ENCODE assay signal across 1 cellular context in the genomic region with DNA sequence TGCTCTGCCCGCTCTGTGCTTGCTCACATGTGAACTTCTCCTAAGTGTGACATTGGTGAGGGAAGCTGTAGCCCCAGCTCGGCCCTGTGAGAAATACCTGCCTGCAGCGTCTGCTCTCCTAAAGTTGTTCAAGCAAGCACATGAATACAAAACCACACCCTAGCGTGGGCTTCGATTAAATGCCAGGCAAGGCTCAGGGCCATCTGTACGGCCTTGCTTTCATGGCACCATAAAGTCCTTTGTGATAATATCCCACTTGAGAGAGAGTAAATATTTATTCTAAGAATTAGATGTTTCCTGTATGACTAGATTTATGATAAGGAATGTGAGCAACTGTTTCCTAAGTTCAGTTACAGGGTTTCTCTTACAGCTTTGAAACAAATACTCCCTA.
TF ChIP-seq lines count a peak whose summit lies in the region.

No MANE protein-coding gene starts in this region.

TF ChIP-seq in HepG2, 621 proteins besides CTCF, POLR2A, EP300 and RAD21 (continued from another document and continues in another):
- TF ChIP-seq AFF4 (CRISPR knock-in tag; IDR thresholded peaks at IDR 0.05) (no peak), ARID3A (IDR thresholded peaks at IDR 0.05; ENCODE audit: low read depth, low read length) (peak; percentile 87), ZNF329 (CRISPR knock-in tag; IDR thresholded peaks at IDR 0.05; ENCODE audit: low read depth) (no peak), SPEN (CRISPR knock-in tag; IDR thresholded peaks at IDR 0.05; ENCODE audit: low read depth) (no peak), ZNF577 (CRISPR knock-in tag; IDR thresholded peaks at IDR 0.05; ENCODE audit: borderline replicate concordance, low read depth) (no peak), NFE2 (CRISPR knock-in tag; IDR thresholded peaks at IDR 0.05) (no peak), SP140L (CRISPR knock-in tag; IDR thresholded peaks at IDR 0.05; ENCODE audit: borderline replicate concordance) (no peak), ZFP91 (CRISPR knock-in tag; IDR thresholded peaks at IDR 0.05; ENCODE audit: borderline replicate concordance) (peak; percentile 43; the same call in 1 of the 2 replicates), ZNF615 (CRISPR knock-in tag; IDR thresholded peaks at IDR 0.05; ENCODE audit: borderline replicate concordance) (no peak), NR2F6 (IDR thresholded peaks at IDR 0.05) (no peak; the same call in 1 of the 2 replicates), NR2F6 (CRISPR knock-in tag; IDR thresholded peaks at IDR 0.05) (peak; percentile 51; the same call in 1 of the 2 replicates), MBD4 (IDR thresholded peaks at IDR 0.05; ENCODE audit: borderline replicate concordance, low read length) (peak; percentile 68; the same call in 1 of the 2 replicates), ZNF121 (CRISPR knock-in tag; IDR thresholded peaks at IDR 0.05) (no peak), RXRA (CRISPR knock-in tag; IDR thresholded peaks at IDR 0.05) (peak; percentile 42; the same call in 1 of the 2 replicates), ZNF761 (CRISPR knock-in tag; conservative IDR thresholded peaks at IDR 0.05) (no peak), ZEB1 (IDR thresholded peaks at IDR 0.05; ENCODE audit: insufficient replicate concordance, low read depth) (no peak), BHLHE40 (IDR thresholded peaks at IDR 0.05; ENCODE audit: low read length) (no peak), FOXP4 (CRISPR knock-in tag; IDR thresholded peaks at IDR 0.05) (peak; percentile 79), ATRX (CRISPR knock-in tag; IDR thresholded peaks at IDR 0.05; ENCODE audit: borderline replicate concordance) (no peak), BORCS8-MEF2B (CRISPR knock-in tag; IDR thresholded peaks at IDR 0.05) (no peak), MZF1 (CRISPR knock-in tag; IDR thresholded peaks at IDR 0.05; ENCODE audit: borderline replicate concordance) (no peak), SIX4 (CRISPR knock-in tag; IDR thresholded peaks at IDR 0.05) (peak; percentile 53; the same call in 1 of the 2 replicates), ZNF335 (CRISPR knock-in tag; IDR thresholded peaks at IDR 0.05) (no peak), KDM2A (CRISPR knock-in tag; IDR thresholded peaks at IDR 0.05; ENCODE audit: borderline replicate concordance, low read depth) (0 out of 2 replicates have a peak, but pooled peaks have one; percentile 34), SSRP1 (CRISPR knock-in tag; IDR thresholded peaks at IDR 0.05) (0 out of 2 replicates have a peak, but pooled peaks have one; percentile 1), ZNF546 (CRISPR knock-in tag; conservative IDR thresholded peaks at IDR 0.05) (no peak), ZNF317 (CRISPR knock-in tag; IDR thresholded peaks at IDR 0.05) (peak; percentile 56; the same call in 1 of the 2 replicates), ZNF460 (CRISPR knock-in tag; IDR thresholded peaks at IDR 0.05; ENCODE audit: borderline replicate concordance) (no peak), TCF12 (IDR thresholded peaks at IDR 0.05) (no peak), TCF12 (CRISPR knock-in tag; IDR thresholded peaks at IDR 0.05) (no peak), MYPOP (CRISPR knock-in tag; IDR thresholded peaks at IDR 0.05) (peak; percentile 25; the same call in 1 of the 2 replicates), PHF5A (CRISPR knock-in tag; IDR thresholded peaks at IDR 0.05; ENCODE audit: low read depth, unreplicated experiment) (no peak), ZNF790 (CRISPR knock-in tag; IDR thresholded peaks at IDR 0.05; ENCODE audit: borderline replicate concordance) (no peak), RFX3 (CRISPR knock-in tag; IDR thresholded peaks at IDR 0.05) (no peak), MYC (CRISPR knock-in tag; IDR thresholded peaks at IDR 0.05; ENCODE audit: borderline replicate concordance) (peak; percentile 42; the same call in 1 of the 2 replicates), PLRG1 (conservative IDR thresholded peaks at IDR 0.05) (no peak), ZNF12 (CRISPR knock-in tag; IDR thresholded peaks at IDR 0.05) (no peak; the same call in 1 of the 2 replicates), AGO2 (optimal IDR thresholded peaks at IDR 0.05; ENCODE audit: low read depth, low read length) (no peak), ZBTB37 (CRISPR knock-in tag; IDR thresholded peaks at IDR 0.05) (no peak), MXD1 (CRISPR knock-in tag; IDR thresholded peaks at IDR 0.05) (no peak), ZNF563 (CRISPR knock-in tag; IDR thresholded peaks at IDR 0.05) (no peak), RARA (CRISPR knock-in tag; IDR thresholded peaks at IDR 0.05) (peak; percentile 43; the same call in 1 of the 2 replicates), MATR3 (CRISPR knock-in tag; IDR thresholded peaks at IDR 0.05) (no peak)
- TF ChIP-seq, protein P1, sequence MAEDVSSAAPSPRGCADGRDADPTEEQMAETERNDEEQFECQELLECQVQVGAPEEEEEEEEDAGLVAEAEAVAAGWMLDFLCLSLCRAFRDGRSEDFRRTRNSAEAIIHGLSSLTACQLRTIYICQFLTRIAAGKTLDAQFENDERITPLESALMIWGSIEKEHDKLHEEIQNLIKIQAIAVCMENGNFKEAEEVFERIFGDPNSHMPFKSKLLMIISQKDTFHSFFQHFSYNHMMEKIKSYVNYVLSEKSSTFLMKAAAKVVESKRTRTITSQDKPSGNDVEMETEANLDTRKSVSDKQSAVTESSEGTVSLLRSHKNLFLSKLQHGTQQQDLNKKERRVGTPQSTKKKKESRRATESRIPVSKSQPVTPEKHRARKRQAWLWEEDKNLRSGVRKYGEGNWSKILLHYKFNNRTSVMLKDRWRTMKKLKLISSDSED (CRISPR knock-in tag; IDR thresholded peaks at IDR 0.05): no peak
- TF ChIP-seq, protein P2, sequence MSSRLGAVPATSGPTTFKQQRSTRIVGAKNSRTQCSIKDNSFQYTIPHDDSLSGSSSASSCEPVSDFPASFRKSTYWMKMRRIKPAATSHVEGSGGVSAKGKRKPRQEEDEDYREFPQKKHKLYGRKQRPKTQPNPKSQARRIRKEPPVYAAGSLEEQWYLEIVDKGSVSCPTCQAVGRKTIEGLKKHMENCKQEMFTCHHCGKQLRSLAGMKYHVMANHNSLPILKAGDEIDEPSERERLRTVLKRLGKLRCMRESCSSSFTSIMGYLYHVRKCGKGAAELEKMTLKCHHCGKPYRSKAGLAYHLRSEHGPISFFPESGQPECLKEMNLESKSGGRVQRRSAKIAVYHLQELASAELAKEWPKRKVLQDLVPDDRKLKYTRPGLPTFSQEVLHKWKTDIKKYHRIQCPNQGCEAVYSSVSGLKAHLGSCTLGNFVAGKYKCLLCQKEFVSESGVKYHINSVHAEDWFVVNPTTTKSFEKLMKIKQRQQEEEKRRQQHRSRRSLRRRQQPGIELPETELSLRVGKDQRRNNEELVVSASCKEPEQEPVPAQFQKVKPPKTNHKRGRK (CRISPR knock-in tag; IDR thresholded peaks at IDR 0.05): no peak
- TF ChIP-seq, protein P3, sequence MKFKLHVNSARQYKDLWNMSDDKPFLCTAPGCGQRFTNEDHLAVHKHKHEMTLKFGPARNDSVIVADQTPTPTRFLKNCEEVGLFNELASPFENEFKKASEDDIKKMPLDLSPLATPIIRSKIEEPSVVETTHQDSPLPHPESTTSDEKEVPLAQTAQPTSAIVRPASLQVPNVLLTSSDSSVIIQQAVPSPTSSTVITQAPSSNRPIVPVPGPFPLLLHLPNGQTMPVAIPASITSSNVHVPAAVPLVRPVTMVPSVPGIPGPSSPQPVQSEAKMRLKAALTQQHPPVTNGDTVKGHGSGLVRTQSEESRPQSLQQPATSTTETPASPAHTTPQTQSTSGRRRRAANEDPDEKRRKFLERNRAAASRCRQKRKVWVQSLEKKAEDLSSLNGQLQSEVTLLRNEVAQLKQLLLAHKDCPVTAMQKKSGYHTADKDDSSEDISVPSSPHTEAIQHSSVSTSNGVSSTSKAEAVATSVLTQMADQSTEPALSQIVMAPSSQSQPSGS (CRISPR knock-in tag; IDR thresholded peaks at IDR 0.05): peak; percentile 54; the same call in 1 of the 2 replicates
